Comparison of ENCODE assay signal across 8 cellular contexts in the genomic region with DNA sequence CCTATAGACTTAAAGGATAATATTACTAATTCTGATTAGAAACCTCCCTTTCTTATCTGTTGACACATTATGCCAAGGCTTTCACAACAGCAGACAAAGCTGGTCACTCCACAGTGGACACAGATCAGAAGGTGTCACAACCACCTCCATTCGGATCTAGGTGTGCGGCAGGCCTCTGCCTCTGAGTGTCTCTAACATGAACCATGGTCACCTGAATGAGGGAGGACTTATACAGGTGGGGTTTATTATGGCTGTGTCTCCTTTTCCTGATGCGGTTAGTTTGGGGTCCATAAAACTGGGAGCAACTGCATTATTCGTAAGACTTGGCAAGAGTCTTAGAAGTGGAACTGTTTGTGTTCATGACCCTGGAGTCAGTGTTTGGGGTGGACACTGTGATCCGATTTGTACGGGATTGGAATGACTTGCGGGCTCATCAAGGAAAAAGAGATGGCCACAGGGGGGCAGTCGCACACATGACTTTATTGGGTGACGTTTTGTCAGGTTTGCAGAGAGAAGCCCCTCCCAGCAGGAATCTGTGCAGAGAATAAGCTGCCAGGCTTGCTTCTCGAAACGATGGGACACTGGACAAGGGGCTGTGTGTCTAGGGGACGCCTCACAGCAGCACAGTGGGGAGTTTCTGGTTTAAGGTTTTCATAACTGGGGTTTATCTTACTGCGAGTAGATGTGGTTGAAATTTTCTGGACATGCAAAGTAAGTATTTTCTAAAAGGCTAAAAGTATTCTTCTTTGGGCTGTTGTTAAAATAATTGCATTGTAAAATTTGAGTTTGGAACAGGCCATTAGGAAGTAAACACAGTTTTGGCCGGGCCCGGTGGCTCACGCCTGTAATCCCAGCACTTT.
DNase-seq lines count a peak whose midpoint lies in the region; ATAC-seq and TF ChIP-seq lines count a peak whose summit lies in the region.

No MANE protein-coding gene starts in this region.

- no peak overlapping the region for H3K14ac ChIP-seq in mesenchymal stem cell (ENCODE audit: low read length in 2 of 2)

- H4K20me1 ChIP-seq in Karpas-422 (ENCODE audit: insufficient read depth, low read depth, low read length), result no peaks in the 10 kb centered on the region

- H2BK5ac ChIP-seq in mesenchymal stem cell (ENCODE audit: low read depth, low read length, poor library complexity, severe bottlenecking), result no peak overlapping the region

- H3K27me3 ChIP-seq in Karpas-422 (ENCODE audit: low read length) (no peaks in the 10 kb centered on the region), left ventricle myocardium inferior (ENCODE audit: low read depth) (peaks cover 97% of the 10 kb centered on the region), mesenchymal stem cell (ENCODE audit: control insufficient read depth in 1 of 2, insufficient read depth in 1 of 2, low read length in 2 of 2) (peaks cover 0 to 31% of the 10 kb centered on the region in 2 experiments)

- no peak overlapping the region for H2AK5ac ChIP-seq in mesenchymal stem cell (ENCODE audit: low read length, severe bottlenecking)

- no peaks in the 10 kb centered on the region for H3K36me3 Mint-ChIP-seq in activated naive CD4-positive, alpha-beta T cell treated with anti-CD3 and anti-CD28 coated beads, Interleukin-2, amount 50 U/mL, for 72 hours

- H2BK15ac ChIP-seq in mesenchymal stem cell (ENCODE audit: low read depth, poor library complexity, severe bottlenecking), result no peak overlapping the region

- H3K27ac ChIP-seq in Karpas-422 (ENCODE audit: low read length) (no peak overlapping the region), left ventricle myocardium inferior (replicated peaks) (no peak overlapping the region), mesenchymal stem cell (ENCODE audit: low read length, poor library complexity, severe bottlenecking) (no peak overlapping the region)

- no peaks in the 10 kb centered on the region for H3K79me1 ChIP-seq in mesenchymal stem cell (replicated peaks; ENCODE audit: low read length, poor library complexity, severe bottlenecking)

- ATAC-seq in activated naive CD4-positive, alpha-beta T cell treated with anti-CD3 and anti-CD28 coated beads, Interleukin-2, amount 50 U/mL, for 72 hours, result peak; percentile 41 to 68
- no peak for ATAC-seq in HG03280 (IDR thresholded peaks at IDR 0.05; ENCODE audit: unreplicated experiment)

- H3K9ac ChIP-seq in Karpas-422 (ENCODE audit: low read length) (no peak overlapping the region), mesenchymal stem cell (ENCODE audit: low read length) (no peak overlapping the region)

- H3K9me3 ChIP-seq in Karpas-422 (ENCODE audit: low read length) (no peaks in the 10 kb centered on the region), left ventricle myocardium inferior (replicated peaks) (no peaks in the 10 kb centered on the region), mesenchymal stem cell (ENCODE audit: control insufficient read depth, low read length) (no peaks in the 10 kb centered on the region)

- WGBS in mesenchymal stem cell, result 39% methylated on average over 16 of the region's 16 CpGs

- no peak overlapping the region for H3K18ac ChIP-seq in mesenchymal stem cell (ENCODE audit: low read depth in 1 of 2, low read length in 2 of 2)

- H3K9me2 ChIP-seq in Karpas-422 (replicated peaks; ENCODE audit: insufficient read depth, low read length), result no peaks in the 10 kb centered on the region

- no peaks in the 10 kb centered on the region for H3K79me2 ChIP-seq in Karpas-422 (ENCODE audit: low read length)

- no peak overlapping the region for H3K4ac ChIP-seq in mesenchymal stem cell (ENCODE audit: low read depth in 1 of 2, low read length in 2 of 2)

- peak; percentile 31 for DNase-seq in GM12864 (ENCODE audit: low read depth)
- DNase-seq in Karpas-422, result peak; percentile 90
- peak; percentile 67 to 79 for DNase-seq in SHP77 (lab: John Stamatoyannopoulos, UW)
- peak in 1 of 2 donors; percentile 66 for DNase-seq in activated naive CD4-positive, alpha-beta T cell treated with anti-CD3 and anti-CD28 coated beads, Interleukin-2, amount 50 U/mL, for 72 hours (ENCODE audit: low spot score in 2 of 2)
- peak; percentile 51 for DNase-seq in left ventricle myocardium inferior
- DNase-seq in retina, result peak; percentile 69
- no peak for DNase-seq in mesenchymal stem cell

- H3K4me2 ChIP-seq in Karpas-422 (ENCODE audit: low read depth, low read length, poor library complexity, severe bottlenecking), result no peak overlapping the region
- H3K4me2 ChIP-seq in mesenchymal stem cell (ENCODE audit: low read length, poor library complexity, severe bottlenecking), result no peak overlapping the region

- no peak overlapping the region for H2AFZ ChIP-seq in Karpas-422 (ENCODE audit: low read length)
- no peak overlapping the region for H2AFZ ChIP-seq in mesenchymal stem cell (ENCODE audit: low read depth, low read length)

- no peak overlapping the region for H2BK12ac ChIP-seq in mesenchymal stem cell (ENCODE audit: low read length in 2 of 2)

- peak; percentile 80 for TF ChIP-seq CTCF in GM12864 (IDR thresholded peaks at IDR 0.05; ENCODE audit: low read depth, low read length, missing control alignments)
- TF ChIP-seq CTCF in left ventricle myocardium inferior (IDR thresholded peaks at IDR 0.05; ENCODE audit: borderline replicate concordance), result peak; percentile 70

- H3K4me1 ChIP-seq in Karpas-422 (ENCODE audit: low read length) (peaks cover 67% of the 10 kb centered on the region), left ventricle myocardium inferior (no peaks in the 10 kb centered on the region), mesenchymal stem cell (ENCODE audit: control insufficient read depth, insufficient read depth, low read depth, low read length) (no peaks in the 10 kb centered on the region)

- H3K27ac Mint-ChIP-seq in activated naive CD4-positive, alpha-beta T cell treated with anti-CD3 and anti-CD28 coated beads, Interleukin-2, amount 50 U/mL, for 72 hours, result no peak overlapping the region

- no peak overlapping the region for H2BK120ac ChIP-seq in mesenchymal stem cell (ENCODE audit: low read depth, low read length)

- H3K23ac ChIP-seq in mesenchymal stem cell (ENCODE audit: low read length in 2 of 2), result no peak overlapping the region

- H3K4me3 ChIP-seq in GM12864 (ENCODE audit: low read depth, low read length) (no peak overlapping the region), Karpas-422 (ENCODE audit: low read length) (no peak overlapping the region), left ventricle myocardium inferior (no peak overlapping the region), mesenchymal stem cell (ENCODE audit: insufficient read depth in 1 of 2, low read depth in 1 of 2, low read length in 2 of 2) (no peak overlapping the region)

- H3K9me3 Mint-ChIP-seq in activated naive CD4-positive, alpha-beta T cell treated with anti-CD3 and anti-CD28 coated beads, Interleukin-2, amount 50 U/mL, for 72 hours, result no peaks in the 10 kb centered on the region

- H4K8ac ChIP-seq in mesenchymal stem cell (ENCODE audit: low read length), result no peak overlapping the region

- intact Hi-C loops in left ventricle myocardium inferior (cut with micrococcal nuclease), result loop anchor here (5.0 kb wide), 1 partner anchor 140 kb away; no protein-coding TSS in a partner anchor

- no peak overlapping the region for H4K91ac ChIP-seq in mesenchymal stem cell (ENCODE audit: low read length)

- H3K36me3 ChIP-seq in Karpas-422 (ENCODE audit: insufficient read depth, low read length) (no peaks in the 10 kb centered on the region), left ventricle myocardium inferior (no peaks in the 10 kb centered on the region), mesenchymal stem cell (ENCODE audit: control insufficient read depth in 1 of 2, insufficient read depth in 2 of 2, low read depth in 1 of 2, low read length in 2 of 2) (no peaks in the 10 kb centered on the region)
